17 cellular contexts compared by ENCODE assay signal in the genomic region with DNA sequence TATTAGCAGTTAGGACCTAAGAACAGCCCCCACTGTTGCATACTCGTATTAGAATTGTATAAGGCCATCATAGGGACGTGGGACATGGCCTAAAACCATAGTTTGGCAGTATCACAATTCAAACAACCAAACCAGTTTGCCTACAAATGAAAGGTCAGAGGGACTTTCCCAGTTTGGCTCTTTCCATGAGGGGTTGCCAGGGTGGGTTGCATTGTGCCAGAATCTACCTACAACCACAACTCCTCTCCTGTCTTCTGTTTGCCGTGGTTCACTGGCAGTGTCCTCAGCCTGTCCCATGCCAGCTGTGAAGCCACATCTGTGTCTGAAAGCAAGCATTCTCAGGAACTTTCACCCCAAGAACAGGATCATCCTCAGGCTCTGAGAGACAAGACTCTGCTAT. TPM values are rescaled to one million over a fixed set of nuclear protein-coding genes. Genes with fewer than 3 reads are reported as not detected.
A peak's percentile ranks its signal among the peaks of the same experiment; 100 is the strongest.
DNase-seq lines count a peak whose midpoint lies in the region; ATAC-seq and TF ChIP-seq lines count a peak whose summit lies in the region.
"Had no signal": no experiment of that assay in that cellular context is flagged by ENCODE, and none has a peak within 500 bp of the region (broad histone marks: within the 10 kb centered on the region; RNA-seq: fewer than 3 reads in every experiment).

No MANE protein-coding gene starts in this region.

- TF ChIP-seq POLR2A in body of pancreas (IDR thresholded peaks at IDR 0.05) (no peak), testis (IDR thresholded peaks at IDR 0.05) (no peak)

- no peaks in the 10 kb centered on the region for H3K79me2 ChIP-seq in mammary epithelial cell (ENCODE audit: insufficient read depth, low read length)

- no peak overlapping the region for H3K9ac ChIP-seq in mammary epithelial cell (ENCODE audit: insufficient read depth, low read length)

- ATAC-seq in activated naive CD8-positive, alpha-beta T cell treated with anti-CD3 and anti-CD28 coated beads, Interleukin-2, amount 50 U/mL, for 24 hours = no peak
- ATAC-seq in body of pancreas (peak; percentile 49), naive B cell (ENCODE audit: low read depth in 2 of 2) (no peak), HG02642 (IDR thresholded peaks at IDR 0.05; ENCODE audit: poor library complexity, unreplicated experiment) (no peak)
- ATAC-seq: Panc1, Right ventricle myocardium inferior had no signal

- H3K36me3 ChIP-seq in body of pancreas (replicated peaks in 1 of 2; ENCODE audit: insufficient read depth in 1 of 2, low read depth in 2 of 2) (no peaks in the 10 kb centered on the region), testis (ENCODE audit: low read depth, missing control alignments) (no peaks in the 10 kb centered on the region), mammary epithelial cell (ENCODE audit: insufficient read depth, low read length) (no peaks in the 10 kb centered on the region)

- H3K27me3 ChIP-seq in body of pancreas = no peaks in the 10 kb centered on the region
- no peaks in the 10 kb centered on the region for H3K27me3 ChIP-seq in testis
- H3K27me3 ChIP-seq in mammary epithelial cell (ENCODE audit: insufficient read depth, low read length) = no peaks in the 10 kb centered on the region

- H3K4me3 Mint-ChIP-seq in activated naive CD8-positive, alpha-beta T cell treated with anti-CD3 and anti-CD28 coated beads, Interleukin-2, amount 50 U/mL, for 24 hours = no peak overlapping the region
- H3K4me3 Mint-ChIP-seq in activated naive CD8-positive, alpha-beta T cell treated with anti-CD3 and anti-CD28 coated beads for 36 hours = no peak overlapping the region
- peak overlapping the region in 5 of 8 donors; percentile 34 to 72 (median 49) for H3K4me3 Mint-ChIP-seq in naive B cell
- H3K4me3 Mint-ChIP-seq: CD4-positive, CD25-positive, alpha-beta regulatory T cell had no signal

- peak overlapping the region; percentile 16 for H3K27ac Mint-ChIP-seq in activated naive CD8-positive, alpha-beta T cell treated with anti-CD3 and anti-CD28 coated beads, Interleukin-2, amount 50 U/mL, for 24 hours
- no peak overlapping the region for H3K27ac Mint-ChIP-seq in activated naive CD8-positive, alpha-beta T cell treated with anti-CD3 and anti-CD28 coated beads for 36 hours
- H3K27ac Mint-ChIP-seq in naive B cell = peak overlapping the region; percentile 59 to 96 (median 94)
- H3K27ac Mint-ChIP-seq: CD4-positive, CD25-positive, alpha-beta regulatory T cell had no signal

- DNase-seq in activated naive CD8-positive, alpha-beta T cell treated with anti-CD3 and anti-CD28 coated beads, Interleukin-2, amount 50 U/mL, for 24 hours = no peak
- no peak for DNase-seq in activated naive CD8-positive, alpha-beta T cell treated with anti-CD3 and anti-CD28 coated beads for 36 hours
- peak; percentile 39 to 80 (median 52) for DNase-seq in body of pancreas
- DNase-seq in naive B cell = no peak
- no peak for DNase-seq in testis
- no peak for DNase-seq in stimulated activated CD4-positive, alpha-beta T cell treated with anti-CD3 and anti-CD28 coated beads, Interleukin-4, amount 100 ng/mL, for 4 hours
- no peak for DNase-seq in mammary epithelial cell
- DNase-seq: 8988T; CD4-positive, CD25-positive, alpha-beta regulatory T cell; DMS79; H7; NCI-H2107; NCI-H345 had no signal

- intact Hi-C loops in body of pancreas (cut with DNase I) (no loop called here), testis (cut with DNase I; ENCODE audit: low total_unique reads) (no loop called here), mammary epithelial cell (cut with micrococcal nuclease) (no loop called here)

- CTCF ChIA-PET in mammary epithelial cell (lab: Charles Lee; ENCODE audit: low non-redundant PET) = no interaction called here

- H3K4me1 ChIP-seq in body of pancreas (peaks cover 87% of the 10 kb centered on the region), testis (peaks cover 44% of the 10 kb centered on the region), mammary epithelial cell (ENCODE audit: insufficient read depth, low read length) (no peaks in the 10 kb centered on the region)

- H3K27me3 Mint-ChIP-seq in activated naive CD8-positive, alpha-beta T cell treated with anti-CD3 and anti-CD28 coated beads, Interleukin-2, amount 50 U/mL, for 24 hours = no peaks in the 10 kb centered on the region
- no peaks in the 10 kb centered on the region for H3K27me3 Mint-ChIP-seq in activated naive CD8-positive, alpha-beta T cell treated with anti-CD3 and anti-CD28 coated beads for 36 hours
- no peaks in the 10 kb centered on the region for H3K27me3 Mint-ChIP-seq in naive B cell
- H3K27me3 Mint-ChIP-seq: CD4-positive, CD25-positive, alpha-beta regulatory T cell had no signal

- H2AFZ ChIP-seq in mammary epithelial cell (ENCODE audit: low read depth, low read length) = no peak overlapping the region

- no TSS peak for BruUV-seq in mammary epithelial cell (replicated peaks; lab: Mats Ljungman, UMichigan)

- peaks cover 56% of the 10 kb centered on the region for H3K4me1 Mint-ChIP-seq in activated naive CD8-positive, alpha-beta T cell treated with anti-CD3 and anti-CD28 coated beads, Interleukin-2, amount 50 U/mL, for 24 hours
- H3K4me1 Mint-ChIP-seq in activated naive CD8-positive, alpha-beta T cell treated with anti-CD3 and anti-CD28 coated beads for 36 hours = peaks cover 17% of the 10 kb centered on the region
- peaks cover 69 to 92% (median 77%) of the 10 kb centered on the region in 3 donors for H3K4me1 Mint-ChIP-seq in naive B cell

- H3K4me2 ChIP-seq in mammary epithelial cell (ENCODE audit: insufficient read depth, low read depth, low read length) = no peak overlapping the region

- H3K9me3 ChIP-seq in body of pancreas (no peaks in the 10 kb centered on the region), testis (no peaks in the 10 kb centered on the region), mammary epithelial cell (replicated peaks; ENCODE audit: insufficient read depth, low read length) (no peaks in the 10 kb centered on the region)

- H4K20me1 ChIP-seq in mammary epithelial cell (ENCODE audit: insufficient read depth, low read length) = no peaks in the 10 kb centered on the region

- TF ChIP-seq CTCF in body of pancreas (IDR thresholded peaks at IDR 0.05) (no peak), testis (IDR thresholded peaks at IDR 0.05) (no peak), mammary epithelial cell (conservative IDR thresholded peaks at IDR 0.05 in 1 of 2, IDR thresholded peaks at IDR 0.05 in 1 of 2; ENCODE audit: extremely low read depth in 1 of 2, insufficient read depth in 1 of 2, low read depth in 1 of 2, low read length in 2 of 2) (no peak)

- H3K27ac ChIP-seq in body of pancreas = peak overlapping the region; percentile 74 to 93 (median 85)
- peak overlapping the region; percentile 5 to 48 for H3K27ac ChIP-seq in testis
- H3K27ac ChIP-seq in mammary epithelial cell (ENCODE audit: insufficient read depth, low read depth, low read length) = no peak overlapping the region
- H3K27ac ChIP-seq: SK-N-MC had no signal

- no peaks in the 10 kb centered on the region for H3K36me3 Mint-ChIP-seq in activated naive CD8-positive, alpha-beta T cell treated with anti-CD3 and anti-CD28 coated beads, Interleukin-2, amount 50 U/mL, for 24 hours (ENCODE audit: low read depth)
- no peaks in the 10 kb centered on the region for H3K36me3 Mint-ChIP-seq in activated naive CD8-positive, alpha-beta T cell treated with anti-CD3 and anti-CD28 coated beads for 36 hours
- peaks cover 19 to 32% of the 10 kb centered on the region in 2 donors for H3K36me3 Mint-ChIP-seq in naive B cell

- H3K4me3 ChIP-seq in body of pancreas = no peak overlapping the region
- H3K4me3 ChIP-seq in testis = no peak overlapping the region
- no peak overlapping the region for H3K4me3 ChIP-seq in mammary epithelial cell (replicated peaks in 1 of 3; ENCODE audit: insufficient read depth in 1 of 3, low read depth in 2 of 3, low read length in 3 of 3)
- H3K4me3 ChIP-seq: SK-N-MC had no signal

- in situ Hi-C loops in mammary epithelial cell (cut with MboI; ENCODE audit: low sequenced_read_pairs in 2 of 2) = no loop called here

- WGBS in body of pancreas, 2 donors = 12 to 37% methylated on average over 3 of the region's 3 CpGs
- WGBS in testis, 2 donors = 54 to 73% methylated on average over 3 of the region's 3 CpGs
- WGBS in mammary epithelial cell (ENCODE audit: low coverage, missing lambda C conversion rate) = 39% methylated on average over 3 of the region's 3 CpGs

- dilution Hi-C loops in mammary epithelial cell (cut with HindIII; ENCODE audit: low sequenced_read_pairs) = no loop called here

- no peaks in the 10 kb centered on the region for H3K9me3 Mint-ChIP-seq in activated naive CD8-positive, alpha-beta T cell treated with anti-CD3 and anti-CD28 coated beads, Interleukin-2, amount 50 U/mL, for 24 hours
- peaks cover 3% of the 10 kb centered on the region for H3K9me3 Mint-ChIP-seq in activated naive CD8-positive, alpha-beta T cell treated with anti-CD3 and anti-CD28 coated beads for 36 hours
- H3K9me3 Mint-ChIP-seq in naive B cell = peaks cover 0 to 4% (median 0%) of the 10 kb centered on the region in 7 donors

RNA-seq across cellular contexts. Expression of a gene that starts 44.5 kb away (rescaled TPM):
- total RNA-seq in activated naive CD8-positive, alpha-beta T cell treated with anti-CD3 and anti-CD28 coated beads for 36 hours = 1 to 10 TPM; 4.5 to 5.1 TPM
- total RNA-seq in body of pancreas = 10 to 100 TPM; 28.0 to 37.2 TPM
- 100 to 1,000 TPM; 153 to 247 (median 170) TPM for polyA plus RNA-seq in naive B cell (ENCODE audit: low read depth in 6 of 6)
- total RNA-seq in testis = 10 to 100 TPM in 1 of 2 donors, 1 to 10 TPM in 1; 6.6 to 10.0 TPM
- polyA plus RNA-seq in testis (ENCODE audit: insufficient read depth, low read depth, low replicate concordance) = 6.5 TPM
- total RNA-seq in mammary epithelial cell = under 1 TPM in 1 of 2 donors, not detected in 1; 0.50 TPM
- polyA plus RNA-seq in mammary epithelial cell = not detected
- polyA minus RNA-seq in mammary epithelial cell = not detected

Comparison
In these comparisons a context has a peak if more than half of its experiments do, and no peak if none do; other contexts are left out.
1. DNase-seq: peak in body of pancreas (4 of 4); none in activated naive CD8-positive, alpha-beta T cell treated with anti-CD3 and anti-CD28 coated beads, Interleukin-2, amount 50 U/mL, for 24 hours (single experiment), activated naive CD8-positive, alpha-beta T cell treated with anti-CD3 and anti-CD28 coated beads for 36 hours (single experiment), naive B cell (single experiment), testis (single experiment), stimulated activated CD4-positive, alpha-beta T cell treated with anti-CD3 and anti-CD28 coated beads, Interleukin-4, amount 100 ng/mL, for 4 hours (0 of 2) and mammary epithelial cell (single experiment).
2. H3K4me3 Mint-ChIP-seq: peak in naive B cell (5 of 8); none in activated naive CD8-positive, alpha-beta T cell treated with anti-CD3 and anti-CD28 coated beads, Interleukin-2, amount 50 U/mL, for 24 hours (single experiment) and activated naive CD8-positive, alpha-beta T cell treated with anti-CD3 and anti-CD28 coated beads for 36 hours (single experiment).